8 cellular contexts compared by ENCODE assay signal in the genomic region with DNA sequence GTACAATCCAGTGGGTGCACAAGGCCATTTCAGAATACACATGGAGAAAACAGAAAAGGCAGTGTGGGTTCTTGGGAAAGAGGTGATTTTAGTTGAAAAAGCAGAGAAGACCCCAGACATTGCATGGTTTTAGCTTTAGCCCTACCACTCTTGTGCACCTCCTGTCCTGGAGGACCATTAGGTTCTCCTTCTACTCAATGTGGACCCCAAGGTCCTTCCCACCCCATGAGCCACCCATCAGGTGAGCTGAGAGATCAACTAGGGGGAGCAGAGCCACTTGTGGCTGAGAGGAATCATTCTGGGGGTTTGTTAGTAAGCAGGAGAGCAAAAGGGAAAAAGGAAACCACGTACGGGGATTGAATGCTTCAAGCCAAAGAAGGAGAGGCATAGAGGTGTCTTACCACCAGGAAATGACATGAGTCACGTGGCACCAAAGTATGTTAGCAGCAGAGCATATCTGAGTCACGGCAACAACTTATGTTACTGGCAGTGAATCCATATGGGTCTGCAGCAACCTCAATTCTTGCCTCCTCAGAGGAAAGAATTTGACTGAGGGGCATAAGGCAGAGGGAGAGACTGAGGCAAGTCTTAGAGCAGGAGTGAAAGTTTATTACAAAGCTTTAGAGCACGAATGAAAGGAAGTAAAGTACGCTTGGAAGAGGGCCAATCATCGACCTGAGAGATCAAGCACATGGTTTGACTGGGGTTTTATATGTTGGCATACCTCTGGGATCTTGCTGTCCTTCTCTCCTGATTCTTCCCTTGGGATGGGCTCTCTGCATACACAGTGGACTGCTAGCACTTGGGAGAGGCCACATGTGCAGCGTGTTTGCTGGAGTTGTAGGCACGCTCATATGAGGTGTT.
DNase-seq lines count a peak whose midpoint lies in the region; TF ChIP-seq lines count a peak whose summit lies in the region.

No MANE protein-coding gene starts in this region.

- no peaks in the 10 kb centered on the region for H3K27me3 Mint-ChIP-seq in activated naive CD8-positive, alpha-beta T cell treated with anti-CD3 and anti-CD28 coated beads for 36 hours

- H3K79me1 ChIP-seq in trophoblast cell (ENCODE audit: low read length) = no peaks in the 10 kb centered on the region

- H3K27me3 ChIP-seq in trophoblast cell (ENCODE audit: insufficient read depth, low read length) = no peaks in the 10 kb centered on the region
- no peaks in the 10 kb centered on the region for H3K27me3 ChIP-seq in SJCRH30
- H3K27me3 ChIP-seq in Peyer's patch = no peaks in the 10 kb centered on the region

- H3K9me3 ChIP-seq in trophoblast cell (ENCODE audit: insufficient read depth, low read depth, low read length) (no peaks in the 10 kb centered on the region), SJCRH30 (replicated peaks) (no peaks in the 10 kb centered on the region), Peyer's patch (no peaks in the 10 kb centered on the region)

- H3K27ac ChIP-seq in trophoblast cell (ENCODE audit: low read depth, low read length) (no peak overlapping the region), SJCRH30 (no peak overlapping the region), Peyer's patch (no peak overlapping the region)

- no CpG with 5 or more reads among the region's 9 CpGs for WGBS in trophoblast cell (ENCODE audit: extremely low coverage, insufficient coverage, insufficient read length)

- H2BK12ac ChIP-seq in trophoblast cell (ENCODE audit: low read length) = no peak overlapping the region

- no peak overlapping the region for H3K4me2 ChIP-seq in trophoblast cell (ENCODE audit: low read length)

- H3K36me3 ChIP-seq in trophoblast cell (ENCODE audit: control insufficient read depth in 1 of 2, insufficient read depth in 2 of 2, low read length in 2 of 2) (no peaks in the 10 kb centered on the region), SJCRH30 (no peaks in the 10 kb centered on the region), Peyer's patch (no peaks in the 10 kb centered on the region)

- no peak overlapping the region for H4K91ac ChIP-seq in trophoblast cell (ENCODE audit: low read depth, low read length)

- DNase-seq in EL (peak; percentile 92), NCI-H2029 treated with DMSO at 0.1 percent for 48 hours (lab: John Stamatoyannopoulos, UW) (peak; percentile 24), trophoblast cell (peak; percentile 69 to 80), NCI-H1092 treated with DMSO at 0.1 percent for 48 hours (lab: John Stamatoyannopoulos, UW) (no peak), SJCRH30 (no peak), NCI-H187 treated with DMSO at 0.1 percent for 48 hours (lab: John Stamatoyannopoulos, UW) (no peak), Peyer's patch (no peak)
- peak; percentile 29 for DNase-seq in activated naive CD8-positive, alpha-beta T cell treated with anti-CD3 and anti-CD28 coated beads for 36 hours

- TF ChIP-seq POLR2A in Peyer's patch (IDR thresholded peaks at IDR 0.05) = no peak

- no peak overlapping the region for H2AFZ ChIP-seq in trophoblast cell (ENCODE audit: insufficient read depth, low read length, poor library complexity)

- no peak overlapping the region for H3K23ac ChIP-seq in trophoblast cell (ENCODE audit: low read length)

- TF ChIP-seq CTCF in Peyer's patch (IDR thresholded peaks at IDR 0.05) = no peak

- H3K9me3 Mint-ChIP-seq in activated naive CD8-positive, alpha-beta T cell treated with anti-CD3 and anti-CD28 coated beads for 36 hours = peaks cover 6% of the 10 kb centered on the region

- no peak overlapping the region for H3K4ac ChIP-seq in trophoblast cell (ENCODE audit: low read depth, low read length)

- H3K18ac ChIP-seq in trophoblast cell (ENCODE audit: low read length) = no peak overlapping the region

- H2AK5ac ChIP-seq in trophoblast cell (ENCODE audit: low read length) = no peak overlapping the region

- peak overlapping the region; percentile 67 for H3K27ac Mint-ChIP-seq in activated naive CD8-positive, alpha-beta T cell treated with anti-CD3 and anti-CD28 coated beads for 36 hours

- H3K79me2 ChIP-seq in trophoblast cell (ENCODE audit: control insufficient read depth, insufficient read depth, low read length, poor library complexity) = no peaks in the 10 kb centered on the region

- H3K4me3 ChIP-seq in trophoblast cell (ENCODE audit: low read depth, low read length) = no peak overlapping the region
- no peak overlapping the region for H3K4me3 ChIP-seq in SJCRH30
- no peak overlapping the region for H3K4me3 ChIP-seq in Peyer's patch

- no peak overlapping the region for H2BK120ac ChIP-seq in trophoblast cell (ENCODE audit: insufficient read depth, low read length, poor library complexity)

- no peak overlapping the region for H3K4me3 Mint-ChIP-seq in activated naive CD8-positive, alpha-beta T cell treated with anti-CD3 and anti-CD28 coated beads for 36 hours

- H3K14ac ChIP-seq in trophoblast cell (ENCODE audit: low read length) = no peak overlapping the region

- peaks cover 13% of the 10 kb centered on the region for H3K4me1 Mint-ChIP-seq in activated naive CD8-positive, alpha-beta T cell treated with anti-CD3 and anti-CD28 coated beads for 36 hours

- H2BK5ac ChIP-seq in trophoblast cell (ENCODE audit: low read depth, low read length, poor library complexity) = no peak overlapping the region

- H3K36me3 Mint-ChIP-seq in activated naive CD8-positive, alpha-beta T cell treated with anti-CD3 and anti-CD28 coated beads for 36 hours = no peaks in the 10 kb centered on the region

- no peak overlapping the region for H3K9ac ChIP-seq in trophoblast cell (ENCODE audit: low read length)

- no peak overlapping the region for H4K8ac ChIP-seq in trophoblast cell (ENCODE audit: low read depth, low read length)

- H4K12ac ChIP-seq in trophoblast cell (ENCODE audit: low read depth, low read length) = no peak overlapping the region

- peaks cover 3 to 7% of the 10 kb centered on the region in 2 experiments for H3K4me1 ChIP-seq in trophoblast cell (ENCODE audit: control insufficient read depth in 1 of 2, insufficient read depth in 2 of 2, low read length in 2 of 2)
- peaks cover 13% of the 10 kb centered on the region for H3K4me1 ChIP-seq in SJCRH30
- H3K4me1 ChIP-seq in Peyer's patch = peaks cover 0 to 6% (median 0%) of the 10 kb centered on the region in 4 donors

Comparison
In these comparisons a context has a peak if more than half of its experiments do, and no peak if none do; other contexts are left out.
1. DNase-seq: peak in EL (single experiment), NCI-H2029 treated with DMSO at 0.1 percent for 48 hours (single experiment), activated naive CD8-positive, alpha-beta T cell treated with anti-CD3 and anti-CD28 coated beads for 36 hours (single experiment) and trophoblast cell (2 of 2); none in NCI-H1092 treated with DMSO at 0.1 percent for 48 hours (single experiment), SJCRH30 (0 of 2), NCI-H187 treated with DMSO at 0.1 percent for 48 hours (single experiment) and Peyer's patch (0 of 3).